Comparison of ENCODE assay signal across 2 cellular contexts in the genomic region with DNA sequence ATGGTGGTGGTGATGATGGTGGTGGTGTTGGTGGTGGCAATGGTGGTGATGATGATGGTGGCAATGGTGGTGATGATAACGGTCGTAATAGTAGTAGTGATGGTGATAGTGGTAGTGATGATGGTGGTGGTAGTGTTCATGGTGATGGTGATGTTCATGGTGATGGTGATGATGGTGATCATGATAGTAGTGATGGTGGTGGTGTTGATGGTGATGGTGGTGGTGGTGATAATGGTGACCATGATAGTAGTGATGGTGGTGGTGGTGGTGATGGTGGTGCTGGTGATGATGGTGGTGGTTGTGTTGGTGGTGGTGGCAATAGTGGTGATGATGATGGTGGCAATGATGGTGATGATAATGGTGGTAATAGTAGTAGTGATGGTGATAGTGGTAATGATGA.
A peak's percentile ranks its signal among the peaks of the same experiment; 100 is the strongest.
TF ChIP-seq lines count a peak whose summit lies in the region.

No MANE protein-coding gene starts in this region.

TF ChIP-seq in A549, 52 proteins besides CTCF, POLR2A, EP300 and RAD21:
- TF ChIP-seq, protein P1, sequence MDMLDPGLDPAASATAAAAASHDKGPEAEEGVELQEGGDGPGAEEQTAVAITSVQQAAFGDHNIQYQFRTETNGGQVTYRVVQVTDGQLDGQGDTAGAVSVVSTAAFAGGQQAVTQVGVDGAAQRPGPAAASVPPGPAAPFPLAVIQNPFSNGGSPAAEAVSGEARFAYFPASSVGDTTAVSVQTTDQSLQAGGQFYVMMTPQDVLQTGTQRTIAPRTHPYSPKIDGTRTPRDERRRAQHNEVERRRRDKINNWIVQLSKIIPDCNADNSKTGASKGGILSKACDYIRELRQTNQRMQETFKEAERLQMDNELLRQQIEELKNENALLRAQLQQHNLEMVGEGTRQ (IDR thresholded peaks at IDR 0.05): no peak
- TF ChIP-seq FOSL2 (IDR thresholded peaks at IDR 0.05): no peak
- TF ChIP-seq FOSL2 (CRISPR knock-in tag; IDR thresholded peaks at IDR 0.05): no peak
- TF ChIP-seq RFX5 (IDR thresholded peaks at IDR 0.05): no peak
- TF ChIP-seq MAZ (IDR thresholded peaks at IDR 0.05; ENCODE audit: borderline replicate concordance, low read depth, low read length): no peak
- no peak for TF ChIP-seq RARB (CRISPR knock-in tag; IDR thresholded peaks at IDR 0.05)
- TF ChIP-seq, protein P2, sequence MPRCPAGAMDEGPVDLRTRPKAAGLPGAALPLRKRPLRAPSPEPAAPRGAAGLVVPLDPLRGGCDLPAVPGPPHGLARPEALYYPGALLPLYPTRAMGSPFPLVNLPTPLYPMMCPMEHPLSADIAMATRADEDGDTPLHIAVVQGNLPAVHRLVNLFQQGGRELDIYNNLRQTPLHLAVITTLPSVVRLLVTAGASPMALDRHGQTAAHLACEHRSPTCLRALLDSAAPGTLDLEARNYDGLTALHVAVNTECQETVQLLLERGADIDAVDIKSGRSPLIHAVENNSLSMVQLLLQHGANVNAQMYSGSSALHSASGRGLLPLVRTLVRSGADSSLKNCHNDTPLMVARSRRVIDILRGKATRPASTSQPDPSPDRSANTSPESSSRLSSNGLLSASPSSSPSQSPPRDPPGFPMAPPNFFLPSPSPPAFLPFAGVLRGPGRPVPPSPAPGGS (IDR thresholded peaks at IDR 0.05): no peak
- 0 out of 2 replicates have a peak, but pooled peaks have one; percentile 33 for TF ChIP-seq EHMT2 (IDR thresholded peaks at IDR 0.05; ENCODE audit: low read depth)

TF ChIP-seq in IMR-90, 13 proteins besides CTCF, POLR2A, EP300 and RAD21 (continued from another document):
- TF ChIP-seq MAFK (IDR thresholded peaks at IDR 0.05; ENCODE audit: low read depth, low read length) (no peak), CHD1 (IDR thresholded peaks at IDR 0.05; ENCODE audit: low read depth, low read length) (no peak), MAZ (IDR thresholded peaks at IDR 0.05; ENCODE audit: borderline replicate concordance, low read depth, low read length) (no peak), NFE2L2 (IDR thresholded peaks at IDR 0.05; ENCODE audit: low read depth, low read length) (no peak), BHLHE40 (IDR thresholded peaks at IDR 0.05; ENCODE audit: low read depth, low read length) (no peak), SMC3 (IDR thresholded peaks at IDR 0.05; ENCODE audit: low read depth, low read length) (no peak), RCOR1 (IDR thresholded peaks at IDR 0.05; ENCODE audit: insufficient replicate concordance, low read length) (no peak), MXI1 (IDR thresholded peaks at IDR 0.05; ENCODE audit: borderline replicate concordance, low read depth, low read length) (no peak), CEBPB (IDR thresholded peaks at IDR 0.05; ENCODE audit: low read depth, low read length) (no peak)
- TF ChIP-seq, protein P3, sequence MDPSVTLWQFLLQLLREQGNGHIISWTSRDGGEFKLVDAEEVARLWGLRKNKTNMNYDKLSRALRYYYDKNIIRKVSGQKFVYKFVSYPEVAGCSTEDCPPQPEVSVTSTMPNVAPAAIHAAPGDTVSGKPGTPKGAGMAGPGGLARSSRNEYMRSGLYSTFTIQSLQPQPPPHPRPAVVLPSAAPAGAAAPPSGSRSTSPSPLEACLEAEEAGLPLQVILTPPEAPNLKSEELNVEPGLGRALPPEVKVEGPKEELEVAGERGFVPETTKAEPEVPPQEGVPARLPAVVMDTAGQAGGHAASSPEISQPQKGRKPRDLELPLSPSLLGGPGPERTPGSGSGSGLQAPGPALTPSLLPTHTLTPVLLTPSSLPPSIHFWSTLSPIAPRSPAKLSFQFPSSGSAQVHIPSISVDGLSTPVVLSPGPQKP (IDR thresholded peaks at IDR 0.05; ENCODE audit: borderline replicate concordance, low read depth, low read length): no peak
- TF ChIP-seq, protein P1 (IDR thresholded peaks at IDR 0.05; ENCODE audit: low read depth, low read length): no peak
TF ChIP-seq in IMR-90: peak in this region for 0.
